9 cellular contexts compared by ENCODE assay signal in the genomic region with DNA sequence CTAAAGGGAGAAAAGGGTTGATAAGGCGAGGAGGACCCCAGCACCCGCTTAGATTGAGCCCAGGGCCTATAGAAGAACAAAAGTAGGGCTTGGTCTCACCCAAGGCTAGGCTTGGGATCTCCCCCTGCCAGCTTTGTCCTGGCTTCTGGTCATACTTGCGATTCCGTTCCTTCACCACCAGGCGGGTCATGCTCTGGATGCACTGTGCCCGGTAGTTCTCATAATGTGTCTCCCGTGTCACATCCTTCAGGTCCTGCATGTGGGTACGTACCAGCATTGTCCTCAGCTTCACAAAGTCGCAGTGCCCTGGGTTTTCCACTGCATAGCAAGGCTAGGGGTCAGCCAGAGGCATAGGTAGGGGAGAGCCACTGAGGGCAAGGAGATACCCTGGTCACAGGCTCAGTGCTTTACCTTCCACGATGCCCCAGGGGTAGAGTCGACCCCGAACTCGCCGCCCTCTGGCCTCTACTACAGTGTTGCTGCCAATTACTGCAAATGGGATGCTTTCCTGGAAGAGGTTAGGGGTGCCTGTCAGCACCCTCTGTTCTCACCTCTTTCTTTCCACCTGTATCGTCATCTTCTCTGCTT. TPM values are rescaled to one million over a fixed set of nuclear protein-coding genes. Genes with fewer than 3 reads are reported as not detected.
DNase-seq lines count a peak whose midpoint lies in the region; ATAC-seq and TF ChIP-seq lines count a peak whose summit lies in the region.
"Had no signal": no experiment of that assay in that cellular context is flagged by ENCODE, and none has a peak within 500 bp of the region (broad histone marks: within the 10 kb centered on the region; RNA-seq: fewer than 3 reads in every experiment).

No MANE protein-coding gene starts in this region.

- peak; percentile 31 for TF ChIP-seq CTCF in foreskin fibroblast (IDR thresholded peaks at IDR 0.05; ENCODE audit: low read depth, low read length)

- no peaks in the 10 kb centered on the region for H3K9me3 ChIP-seq in right cardiac atrium (ENCODE audit: control insufficient read depth, low read length)

- H3K4me3 ChIP-seq in foreskin fibroblast (ENCODE audit: low read depth in 1 of 2, low read length in 2 of 2) (no peak overlapping the region), right cardiac atrium (ENCODE audit: low read length) (no peak overlapping the region)

- CTCF ChIA-PET in activated CD8-positive, alpha-beta memory T cell treated with anti-CD3 and anti-CD28 coated beads, Interleukin-2, amount 10 ng/mL, durations not matched to agents 7 days and 5 days (lab: Charles Lee) = interaction anchor here (0.7 to 5.1 kb wide), 3 partner anchors 10 to 172 kb away, joined by 3 to 30 read pairs (median 3); partner anchors contain the start of gene RAD51C

- H3K27ac Mint-ChIP-seq in activated CD8-positive, alpha-beta memory T cell treated with anti-CD3 and anti-CD28 coated beads, Interleukin-2, amount 10 ng/mL, durations not matched to agents 7 days and 5 days = no peak overlapping the region
- no peak overlapping the region for H3K27ac Mint-ChIP-seq in effector memory CD8-positive, alpha-beta T cell

- DNase-seq in ACHN (peak; percentile 35), G401 (ENCODE audit: low spot score) (peak; percentile 29), RKO (ENCODE audit: low spot score) (peak; percentile 45), foreskin fibroblast (peak in 1 of 2 donors; percentile 34), cortex of kidney (lab: John Stamatoyannopoulos, UW) (no peak), right cardiac atrium (no peak)
- DNase-seq in activated CD8-positive, alpha-beta memory T cell treated with anti-CD3 and anti-CD28 coated beads, Interleukin-2, amount 10 ng/mL, durations not matched to agents 7 days and 5 days = no peak
- no peak for DNase-seq in effector memory CD8-positive, alpha-beta T cell
- DNase-seq: NCI-H187 treated with DMSO at 0.1 percent for 48 hours had no signal

- in situ Hi-C loops in ACHN (cut with HindIII; ENCODE audit: low pct_ligation_motif_present, low pct_unique_long_range_greater_than_20kb, low sequenced_read_pairs) = no loop called here
- in situ Hi-C loops in G401 (cut with HindIII; ENCODE audit: low sequenced_read_pairs) = no loop called here

- no peak overlapping the region for H3K4me3 Mint-ChIP-seq in activated CD8-positive, alpha-beta memory T cell treated with anti-CD3 and anti-CD28 coated beads, Interleukin-2, amount 10 ng/mL, durations not matched to agents 7 days and 5 days
- no peak overlapping the region for H3K4me3 Mint-ChIP-seq in effector memory CD8-positive, alpha-beta T cell

- H3K27me3 Mint-ChIP-seq in activated CD8-positive, alpha-beta memory T cell treated with anti-CD3 and anti-CD28 coated beads, Interleukin-2, amount 10 ng/mL, durations not matched to agents 7 days and 5 days = peaks cover 3% of the 10 kb centered on the region
- no peaks in the 10 kb centered on the region for H3K27me3 Mint-ChIP-seq in effector memory CD8-positive, alpha-beta T cell

- intact Hi-C loops in right cardiac atrium (cut with DNase I) = loop anchor here in 3 of 4 donors (5.0 to 10.0 kb wide), 5 partner anchors 66 to 486 kb away; partner anchors contain the start of genes RAD51C (in 1 of the 3) and TEX14 (in 1 of the 3)

- H3K27ac ChIP-seq in right cardiac atrium (ENCODE audit: low read length) = no peak overlapping the region

- no peaks in the 10 kb centered on the region for H3K9me3 Mint-ChIP-seq in activated CD8-positive, alpha-beta memory T cell treated with anti-CD3 and anti-CD28 coated beads, Interleukin-2, amount 10 ng/mL, durations not matched to agents 7 days and 5 days (ENCODE audit: low read depth)
- no peaks in the 10 kb centered on the region for H3K9me3 Mint-ChIP-seq in effector memory CD8-positive, alpha-beta T cell

- peaks cover 30% of the 10 kb centered on the region for H3K4me1 Mint-ChIP-seq in activated CD8-positive, alpha-beta memory T cell treated with anti-CD3 and anti-CD28 coated beads, Interleukin-2, amount 10 ng/mL, durations not matched to agents 7 days and 5 days
- H3K4me1 Mint-ChIP-seq in effector memory CD8-positive, alpha-beta T cell (ENCODE audit: low read depth in 2 of 2) = peaks cover 12 to 24% of the 10 kb centered on the region in 2 donors

- H3K36me3 Mint-ChIP-seq in activated CD8-positive, alpha-beta memory T cell treated with anti-CD3 and anti-CD28 coated beads, Interleukin-2, amount 10 ng/mL, durations not matched to agents 7 days and 5 days = peaks cover 3% of the 10 kb centered on the region
- peaks cover 28% of the 10 kb centered on the region for H3K36me3 Mint-ChIP-seq in effector memory CD8-positive, alpha-beta T cell (ENCODE audit: insufficient read depth)

- no peak for ATAC-seq in activated CD8-positive, alpha-beta memory T cell treated with anti-CD3 and anti-CD28 coated beads, Interleukin-2, amount 10 ng/mL, durations not matched to agents 7 days and 5 days
- ATAC-seq in effector memory CD8-positive, alpha-beta T cell (replicated peaks) = no peak
- no peak for ATAC-seq in right cardiac atrium

- H3K4me1 ChIP-seq in right cardiac atrium (ENCODE audit: control insufficient read depth, insufficient read depth, low read length) = peaks cover 5% of the 10 kb centered on the region

- no peaks in the 10 kb centered on the region for H3K27me3 ChIP-seq in right cardiac atrium (ENCODE audit: control insufficient read depth, insufficient read depth)

- WGBS in right cardiac atrium = 69% methylated on average over 15 of the region's 15 CpGs

RNA-seq across cellular contexts. Expression of gene MTMR4, which starts 6.5 kb away (rescaled TPM):
- 35.9 and 36.3 TPM in 2 replicates for total RNA-seq in G401 (2014; rRNA removed; shearing (Covaris generic))
- total RNA-seq in activated CD8-positive, alpha-beta memory T cell treated with anti-CD3 and anti-CD28 coated beads, Interleukin-2, amount 10 ng/mL, durations not matched to agents 7 days and 5 days = 10 to 100 TPM; 57.9 to 63.8 TPM
- total RNA-seq in right cardiac atrium = 10 to 100 TPM; 11.5 to 26.5 (median 23.5) TPM
- 8.5 TPM for polyA plus RNA-seq in right cardiac atrium

RNA-seq across cellular contexts. Expression of gene HSF5, which starts 32.7 kb away (rescaled TPM):
- not detected in 2 replicates for total RNA-seq in G401 (2014; rRNA removed; shearing (Covaris generic))
- under 1 TPM; 0.41 to 0.61 TPM for total RNA-seq in activated CD8-positive, alpha-beta memory T cell treated with anti-CD3 and anti-CD28 coated beads, Interleukin-2, amount 10 ng/mL, durations not matched to agents 7 days and 5 days
- total RNA-seq in right cardiac atrium = under 1 TPM in 3 of 4 donors, not detected in 1; 0.06 to 0.23 (median 0.08) TPM
- polyA plus RNA-seq in right cardiac atrium = 0.02 TPM

Comparison
In these comparisons a context has a peak if more than half of its experiments do, and no peak if none do; other contexts are left out.
1. DNase-seq: peak in ACHN (single experiment), G401 (single experiment) and RKO (single experiment); none in cortex of kidney (single experiment), activated CD8-positive, alpha-beta memory T cell treated with anti-CD3 and anti-CD28 coated beads, Interleukin-2, amount 10 ng/mL, durations not matched to agents 7 days and 5 days (single experiment), effector memory CD8-positive, alpha-beta T cell (0 of 3) and right cardiac atrium (0 of 3).